ENCODE assay signal across 2 cellular contexts in the genomic region with DNA sequence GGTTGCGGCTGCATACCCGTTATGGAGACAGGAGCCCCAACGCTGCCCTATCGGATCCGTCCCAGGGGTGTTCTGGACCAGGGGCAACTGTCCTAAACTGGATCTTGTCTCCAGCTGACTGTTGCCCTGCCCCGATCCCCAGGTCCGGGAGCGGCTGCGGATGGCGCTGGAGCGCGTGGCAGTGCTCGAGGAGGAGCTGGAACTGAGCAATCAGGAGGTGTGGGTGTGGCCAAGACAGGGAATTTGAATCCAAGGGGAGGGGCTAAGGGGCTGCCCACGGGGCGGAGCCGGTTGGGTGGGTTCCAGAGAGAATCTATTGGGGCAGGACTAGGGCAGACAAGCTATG.
TF ChIP-seq lines count a peak whose summit lies in the region.

No MANE protein-coding gene starts in this region.

TF ChIP-seq in SK-N-SH, 30 proteins besides CTCF, POLR2A, EP300 and RAD21 (continued from another document):
- TF ChIP-seq, protein P1, sequence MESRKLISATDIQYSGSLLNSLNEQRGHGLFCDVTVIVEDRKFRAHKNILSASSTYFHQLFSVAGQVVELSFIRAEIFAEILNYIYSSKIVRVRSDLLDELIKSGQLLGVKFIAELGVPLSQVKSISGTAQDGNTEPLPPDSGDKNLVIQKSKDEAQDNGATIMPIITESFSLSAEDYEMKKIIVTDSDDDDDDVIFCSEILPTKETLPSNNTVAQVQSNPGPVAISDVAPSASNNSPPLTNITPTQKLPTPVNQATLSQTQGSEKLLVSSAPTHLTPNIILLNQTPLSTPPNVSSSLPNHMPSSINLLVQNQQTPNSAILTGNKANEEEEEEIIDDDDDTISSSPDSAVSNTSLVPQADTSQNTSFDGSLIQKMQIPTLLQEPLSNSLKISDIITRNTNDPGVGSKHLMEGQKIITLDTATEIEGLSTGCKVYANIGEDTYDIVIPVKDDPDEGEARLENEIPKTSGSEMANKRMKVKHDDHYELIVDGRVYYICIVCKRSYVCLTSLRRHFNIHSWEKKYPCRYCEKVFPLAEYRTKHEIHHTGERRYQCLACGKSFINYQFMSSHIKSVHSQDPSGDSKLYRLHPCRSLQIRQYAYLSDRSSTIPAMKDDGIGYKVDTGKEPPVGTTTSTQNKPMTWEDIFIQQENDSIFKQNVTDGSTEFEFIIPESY (IDR thresholded peaks at IDR 0.05; ENCODE audit: borderline replicate concordance, low read depth): no peak
- TF ChIP-seq TCF12 (IDR thresholded peaks at IDR 0.05) (no peak), SIN3A (IDR thresholded peaks at IDR 0.05; ENCODE audit: borderline replicate concordance, low read depth, low read length) (no peak), ELF1 (IDR thresholded peaks at IDR 0.05) (no peak), CHD2 (IDR thresholded peaks at IDR 0.05; ENCODE audit: low read length, partially characterized antibody) (no peak), FOSL2 (IDR thresholded peaks at IDR 0.05; ENCODE audit: borderline replicate concordance, low read depth) (no peak)
- TF ChIP-seq, protein P2, sequence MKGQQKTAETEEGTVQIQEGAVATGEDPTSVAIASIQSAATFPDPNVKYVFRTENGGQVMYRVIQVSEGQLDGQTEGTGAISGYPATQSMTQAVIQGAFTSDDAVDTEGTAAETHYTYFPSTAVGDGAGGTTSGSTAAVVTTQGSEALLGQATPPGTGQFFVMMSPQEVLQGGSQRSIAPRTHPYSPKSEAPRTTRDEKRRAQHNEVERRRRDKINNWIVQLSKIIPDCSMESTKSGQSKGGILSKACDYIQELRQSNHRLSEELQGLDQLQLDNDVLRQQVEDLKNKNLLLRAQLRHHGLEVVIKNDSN (IDR thresholded peaks at IDR 0.05; ENCODE audit: borderline replicate concordance, low read depth): no peak

TF ChIP-seq in Ishikawa, 13 proteins besides CTCF, POLR2A, EP300 and RAD21 (continued from another document):
- TF ChIP-seq, protein P3, sequence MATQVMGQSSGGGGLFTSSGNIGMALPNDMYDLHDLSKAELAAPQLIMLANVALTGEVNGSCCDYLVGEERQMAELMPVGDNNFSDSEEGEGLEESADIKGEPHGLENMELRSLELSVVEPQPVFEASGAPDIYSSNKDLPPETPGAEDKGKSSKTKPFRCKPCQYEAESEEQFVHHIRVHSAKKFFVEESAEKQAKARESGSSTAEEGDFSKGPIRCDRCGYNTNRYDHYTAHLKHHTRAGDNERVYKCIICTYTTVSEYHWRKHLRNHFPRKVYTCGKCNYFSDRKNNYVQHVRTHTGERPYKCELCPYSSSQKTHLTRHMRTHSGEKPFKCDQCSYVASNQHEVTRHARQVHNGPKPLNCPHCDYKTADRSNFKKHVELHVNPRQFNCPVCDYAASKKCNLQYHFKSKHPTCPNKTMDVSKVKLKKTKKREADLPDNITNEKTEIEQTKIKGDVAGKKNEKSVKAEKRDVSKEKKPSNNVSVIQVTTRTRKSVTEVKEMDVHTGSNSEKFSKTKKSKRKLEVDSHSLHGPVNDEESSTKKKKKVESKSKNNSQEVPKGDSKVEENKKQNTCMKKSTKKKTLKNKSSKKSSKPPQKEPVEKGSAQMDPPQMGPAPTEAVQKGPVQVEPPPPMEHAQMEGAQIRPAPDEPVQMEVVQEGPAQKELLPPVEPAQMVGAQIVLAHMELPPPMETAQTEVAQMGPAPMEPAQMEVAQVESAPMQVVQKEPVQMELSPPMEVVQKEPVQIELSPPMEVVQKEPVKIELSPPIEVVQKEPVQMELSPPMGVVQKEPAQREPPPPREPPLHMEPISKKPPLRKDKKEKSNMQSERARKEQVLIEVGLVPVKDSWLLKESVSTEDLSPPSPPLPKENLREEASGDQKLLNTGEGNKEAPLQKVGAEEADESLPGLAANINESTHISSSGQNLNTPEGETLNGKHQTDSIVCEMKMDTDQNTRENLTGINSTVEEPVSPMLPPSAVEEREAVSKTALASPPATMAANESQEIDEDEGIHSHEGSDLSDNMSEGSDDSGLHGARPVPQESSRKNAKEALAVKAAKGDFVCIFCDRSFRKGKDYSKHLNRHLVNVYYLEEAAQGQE (IDR thresholded peaks at IDR 0.05; ENCODE audit: low read depth): no peak
